ENCODE assay signal across 9 cellular contexts in genomic region chr13:33931397-33931987, GRCh38.
DNase-seq lines count a peak whose midpoint lies in the region; ATAC-seq and TF ChIP-seq lines count a peak whose summit lies in the region.
"Had no signal": no experiment of that assay in that cellular context is flagged by ENCODE, and none has a peak within 500 bp of the region (broad histone marks: within the 10 kb centered on the region; RNA-seq: fewer than 3 reads in every experiment).

No MANE protein-coding gene starts in this region.

- DNase-seq in NCI-H2029 (lab: John Stamatoyannopoulos, UW) = peak; percentile 0
- DNase-seq in NCI-H2029 treated with DMSO at 0.1 percent for 48 hours (lab: John Stamatoyannopoulos, UW) = no peak
- peak; percentile 4 for DNase-seq in NCI-H774 (lab: John Stamatoyannopoulos, UW)
- peak; percentile 70 for DNase-seq in dermis blood vessel endothelial cell
- DNase-seq in mesothelial cell of epicardium (ENCODE audit: low spot score in 2 of 2, unreplicated experiment in 2 of 2) = no peak
- DNase-seq in activated CD4-positive, alpha-beta memory T cell treated with anti-CD3 and anti-CD28 coated beads, Interleukin-2, amount 10 ng/mL, durations not matched to agents 7 days and 5 days = no peak

- peak; percentile 63 for TF ChIP-seq CTCF in mesothelial cell of epicardium (IDR thresholded peaks at IDR 0.05; ENCODE audit: unreplicated experiment)

- peaks cover 22% of the 10 kb centered on the region for H3K4me1 Mint-ChIP-seq in mesothelial cell of epicardium
- H3K4me1 Mint-ChIP-seq in activated CD4-positive, alpha-beta memory T cell treated with anti-CD3 and anti-CD28 coated beads, Interleukin-2, amount 10 ng/mL, durations not matched to agents 7 days and 5 days = no peaks in the 10 kb centered on the region
- H3K4me1 Mint-ChIP-seq: CD4-positive, CD25-positive, alpha-beta regulatory T cell had no signal

- no peaks in the 10 kb centered on the region for H3K9me3 Mint-ChIP-seq in mesothelial cell of epicardium
- no peaks in the 10 kb centered on the region for H3K9me3 Mint-ChIP-seq in activated CD4-positive, alpha-beta memory T cell treated with anti-CD3 and anti-CD28 coated beads, Interleukin-2, amount 10 ng/mL, durations not matched to agents 7 days and 5 days

- H3K27ac Mint-ChIP-seq in mesothelial cell of epicardium = no peak overlapping the region
- H3K27ac Mint-ChIP-seq in activated CD4-positive, alpha-beta memory T cell treated with anti-CD3 and anti-CD28 coated beads, Interleukin-2, amount 10 ng/mL, durations not matched to agents 7 days and 5 days = no peak overlapping the region
- H3K27ac Mint-ChIP-seq: CD4-positive, CD25-positive, alpha-beta regulatory T cell had no signal

- CTCF ChIA-PET in activated CD4-positive, alpha-beta memory T cell treated with anti-CD3 and anti-CD28 coated beads, Interleukin-2, amount 10 ng/mL, durations not matched to agents 7 days and 5 days (lab: Charles Lee) = no interaction called here

- ATAC-seq in HG02642 (IDR thresholded peaks at IDR 0.05; ENCODE audit: poor library complexity, unreplicated experiment) = peak; percentile 63
- no peak for ATAC-seq in HG03378 (IDR thresholded peaks at IDR 0.05; ENCODE audit: unreplicated experiment)

- POLR2A ChIA-PET in activated CD4-positive, alpha-beta memory T cell treated with anti-CD3 and anti-CD28 coated beads, Interleukin-2, amount 10 ng/mL, durations not matched to agents 7 days and 5 days (lab: Charles Lee) = no interaction called here

- no peaks in the 10 kb centered on the region for H3K36me3 Mint-ChIP-seq in mesothelial cell of epicardium
- H3K36me3 Mint-ChIP-seq in activated CD4-positive, alpha-beta memory T cell treated with anti-CD3 and anti-CD28 coated beads, Interleukin-2, amount 10 ng/mL, durations not matched to agents 7 days and 5 days (ENCODE audit: low read depth) = no peaks in the 10 kb centered on the region
- H3K36me3 Mint-ChIP-seq: CD4-positive, CD25-positive, alpha-beta regulatory T cell had no signal

- H3K27me3 Mint-ChIP-seq in mesothelial cell of epicardium (ENCODE audit: low read depth) = no peaks in the 10 kb centered on the region
- H3K27me3 Mint-ChIP-seq in activated CD4-positive, alpha-beta memory T cell treated with anti-CD3 and anti-CD28 coated beads, Interleukin-2, amount 10 ng/mL, durations not matched to agents 7 days and 5 days = no peaks in the 10 kb centered on the region
- H3K27me3 Mint-ChIP-seq: CD4-positive, CD25-positive, alpha-beta regulatory T cell had no signal

- no peak overlapping the region for H3K4me3 Mint-ChIP-seq in mesothelial cell of epicardium
- no peak overlapping the region for H3K4me3 Mint-ChIP-seq in activated CD4-positive, alpha-beta memory T cell treated with anti-CD3 and anti-CD28 coated beads, Interleukin-2, amount 10 ng/mL, durations not matched to agents 7 days and 5 days
- H3K4me3 Mint-ChIP-seq: CD4-positive, CD25-positive, alpha-beta regulatory T cell had no signal

Comparison
In these comparisons a context has a peak if more than half of its experiments do, and no peak if none do; other contexts are left out.
1. DNase-seq: peak in NCI-H2029 (single experiment), NCI-H774 (single experiment) and dermis blood vessel endothelial cell (single experiment); none in NCI-H2029 treated with DMSO at 0.1 percent for 48 hours (single experiment), mesothelial cell of epicardium (0 of 2) and activated CD4-positive, alpha-beta memory T cell treated with anti-CD3 and anti-CD28 coated beads, Interleukin-2, amount 10 ng/mL, durations not matched to agents 7 days and 5 days (single experiment).